Comparison of ENCODE assay signal across 9 cellular contexts in the genomic region with DNA sequence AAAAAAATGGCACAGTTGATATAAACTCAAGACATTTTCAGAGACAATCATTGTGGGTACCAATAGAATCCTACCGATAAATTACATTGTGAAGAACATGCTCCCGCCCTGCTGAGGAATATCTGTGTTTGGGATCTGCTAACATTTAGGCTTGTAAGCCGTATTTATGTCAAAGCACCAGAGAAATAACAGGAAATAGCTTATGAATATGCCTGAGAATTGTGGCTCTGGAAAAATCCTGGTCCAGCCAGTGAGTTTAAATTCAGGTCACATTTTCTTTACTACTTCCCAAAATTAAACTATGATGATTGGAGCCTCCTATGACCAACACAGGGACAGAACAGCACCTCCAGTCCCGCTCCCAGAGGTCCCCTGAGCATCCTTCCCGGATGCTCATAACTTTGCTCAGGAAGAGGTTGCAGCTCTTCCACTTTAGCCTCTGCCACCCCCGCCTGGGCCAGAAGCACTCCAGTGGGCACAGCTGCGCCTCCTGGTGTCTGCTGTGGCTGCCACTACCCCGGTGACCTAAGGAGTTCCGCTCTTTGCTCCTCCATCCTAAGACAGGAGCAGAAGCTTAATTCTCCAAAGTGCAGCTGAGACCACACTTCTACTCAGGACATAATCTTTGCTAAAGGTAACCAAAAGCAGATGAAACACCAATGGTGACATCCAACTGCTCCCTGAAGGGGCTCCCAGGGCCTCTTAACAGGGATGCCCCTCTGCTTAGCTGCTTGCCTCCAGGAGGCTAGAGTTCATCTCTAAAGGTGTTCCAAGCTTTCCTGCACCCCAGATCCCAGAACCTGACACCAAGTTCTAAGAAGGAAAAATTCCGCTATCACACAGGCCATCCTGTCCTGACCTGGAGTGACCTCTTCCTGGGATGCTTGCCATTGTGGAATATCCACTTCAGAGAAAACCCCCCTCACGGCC. TPM values are rescaled to one million over a fixed set of nuclear protein-coding genes. Genes with fewer than 3 reads are reported as not detected.
DNase-seq lines count a peak whose midpoint lies in the region; ATAC-seq and TF ChIP-seq lines count a peak whose summit lies in the region.
"Had no signal": no experiment of that assay in that cellular context is flagged by ENCODE, and none has a peak within 500 bp of the region (broad histone marks: within the 10 kb centered on the region; RNA-seq: fewer than 3 reads in every experiment).

No MANE protein-coding gene starts in this region.

- H2BK5ac ChIP-seq in mesendoderm (ENCODE audit: low read length), result no peak overlapping the region

- H3K79me2 ChIP-seq in mesendoderm (ENCODE audit: control insufficient read depth, insufficient read depth, low read length), result no peaks in the 10 kb centered on the region

- no peak overlapping the region for H2BK120ac ChIP-seq in mesendoderm (ENCODE audit: low read depth, low read length)

- no peak overlapping the region for H3K4me3 ChIP-seq in H7 (ENCODE audit: insufficient read depth, low read depth, low read length)
- no peak overlapping the region for H3K4me3 ChIP-seq in cardiac fibroblast (replicated peaks in 1 of 2; ENCODE audit: low read depth in 2 of 2, low read length in 2 of 2)
- H3K4me3 ChIP-seq in mesendoderm (ENCODE audit: low read length), result no peak overlapping the region

- ATAC-seq in GM19397 (IDR thresholded peaks at IDR 0.05; ENCODE audit: unreplicated experiment), result no peak

- no peaks in the 10 kb centered on the region for H3K27me3 ChIP-seq in H7 (ENCODE audit: control insufficient read depth, insufficient read depth, low read length)
- no peaks in the 10 kb centered on the region for H3K27me3 ChIP-seq in mesendoderm (ENCODE audit: insufficient read depth, low read length, poor library complexity)

- peak; percentile 68 for DNase-seq in H7
- DNase-seq in cardiac fibroblast (ENCODE audit: low read depth in 2 of 2), result peak; percentile 6 to 32
- peak; percentile 75 for DNase-seq in mesendoderm
- no peak for DNase-seq in A172 (ENCODE audit: low spot score)
- no peak for DNase-seq in cerebellum (ENCODE audit: low spot score)
- DNase-seq in DMS153 treated with DMSO at 0.1 percent for 48 hours (lab: John Stamatoyannopoulos, UW; ENCODE audit: unreplicated experiment), result no peak

- peak; percentile 53 for TF ChIP-seq CTCF in C4-2B (conservative IDR thresholded peaks at IDR 0.05)
- peak; percentile 52 for TF ChIP-seq CTCF in cardiac fibroblast (IDR thresholded peaks at IDR 0.05; ENCODE audit: low read depth, low read length)

- H3K18ac ChIP-seq in mesendoderm (ENCODE audit: low read length), result no peak overlapping the region

- no CpG with 5 or more reads among the region's 11 CpGs for WGBS in mesendoderm (ENCODE audit: extremely low coverage, insufficient coverage, low lambda C conversion rate)

- no peak overlapping the region for H3K4ac ChIP-seq in mesendoderm (ENCODE audit: low read depth, low read length)

- no peak overlapping the region for H2AK5ac ChIP-seq in mesendoderm (ENCODE audit: low read length)

- no peak overlapping the region for H3K23ac ChIP-seq in mesendoderm (ENCODE audit: low read length)

- no peak overlapping the region for H2BK15ac ChIP-seq in mesendoderm (replicated peaks; ENCODE audit: low read depth)

- no peak overlapping the region for H3K4me2 ChIP-seq in mesendoderm (ENCODE audit: low read length)
- H3K4me2 ChIP-seq: KMS-11 had no signal

- H3K36me3 ChIP-seq in H7 (replicated peaks; ENCODE audit: control insufficient read depth, insufficient read depth, low read length), result no peaks in the 10 kb centered on the region
- H3K36me3 ChIP-seq in mesendoderm (ENCODE audit: control insufficient read depth, insufficient read depth, low read length), result no peaks in the 10 kb centered on the region

- no peak overlapping the region for H3K9ac ChIP-seq in mesendoderm (ENCODE audit: low read length)
- H3K9ac ChIP-seq: KMS-11 had no signal

- H3K27ac ChIP-seq in C4-2B, result no peak overlapping the region
- no peak overlapping the region for H3K27ac ChIP-seq in mesendoderm (ENCODE audit: low read depth, low read length)
- H3K27ac ChIP-seq: KMS-11 had no signal

- H3K79me1 ChIP-seq in mesendoderm (ENCODE audit: low read length), result no peaks in the 10 kb centered on the region

- no peak overlapping the region for H4K8ac ChIP-seq in mesendoderm (ENCODE audit: low read depth, low read length)

- H4K5ac ChIP-seq in mesendoderm (ENCODE audit: low read length), result no peak overlapping the region

- no peak overlapping the region for H3K56ac ChIP-seq in mesendoderm (ENCODE audit: low read length)

- H3K4me1 ChIP-seq in mesendoderm (ENCODE audit: control insufficient read depth, low read depth, low read length), result no peaks in the 10 kb centered on the region

RNA-seq across cellular contexts. Expression of gene SLC1A1, which starts 58.8 kb away (rescaled TPM):
- 5.2 and 11.6 TPM in 2 replicates for total RNA-seq in H7 (2014; rRNA removed; shearing (Covaris generic))
- polyA plus RNA-seq in mesendoderm (2013, experiment 1 of 2), result 7.0 TPM
- polyA plus RNA-seq in mesendoderm (2013, experiment 2 of 2), result 7.3 TPM
- 1.7 TPM in 2 replicates for total RNA-seq in A172 (2014; rRNA removed; shearing (Covaris generic))
- total RNA-seq in cerebellum, result 16.7 TPM

Comparison
In these comparisons a context has a peak if more than half of its experiments do, and no peak if none do; other contexts are left out.
1. DNase-seq: peak in H7 (single experiment), cardiac fibroblast (2 of 2) and mesendoderm (single experiment); none in A172 (single experiment), cerebellum (single experiment) and DMS153 treated with DMSO at 0.1 percent for 48 hours (single experiment).